12 cellular contexts compared by ENCODE assay signal in the genomic region with DNA sequence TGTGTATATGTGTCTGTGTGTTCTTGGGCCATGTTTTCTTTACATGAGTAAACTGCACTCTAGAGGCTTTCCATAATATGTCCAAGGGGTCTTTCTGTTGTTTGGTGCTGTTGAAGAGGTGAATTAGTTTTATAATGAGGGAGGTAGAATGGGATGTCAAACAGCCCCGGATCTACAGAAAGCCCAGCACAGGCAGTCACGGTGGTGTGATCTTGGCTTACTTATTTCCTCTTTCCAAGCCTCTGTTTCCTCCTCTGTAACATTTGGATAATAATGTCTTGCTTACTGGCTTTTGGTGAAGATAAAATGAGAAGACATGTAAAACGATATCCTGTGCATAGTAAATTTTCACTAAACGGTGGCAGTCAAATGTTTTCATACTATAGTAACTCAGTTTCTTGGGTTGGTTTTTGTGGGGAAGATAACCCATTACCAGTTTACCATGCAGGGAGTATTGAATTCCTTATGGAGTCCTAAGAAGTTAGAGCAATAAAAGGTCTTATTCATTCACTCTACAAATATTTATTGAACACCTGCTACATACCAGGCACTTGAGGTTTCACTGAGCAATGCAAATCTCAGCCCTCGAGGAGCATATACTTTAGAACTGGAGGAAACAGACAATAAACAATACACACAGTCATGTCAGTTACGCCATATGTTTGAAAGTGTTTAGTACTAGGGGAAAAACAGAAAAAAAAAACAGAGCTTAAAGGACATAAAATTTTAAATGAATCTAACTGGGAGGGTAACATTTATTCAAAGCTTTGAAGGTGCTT. TPM values are rescaled to one million over a fixed set of nuclear protein-coding genes. Genes with fewer than 3 reads are reported as not detected.
A peak's percentile ranks its signal among the peaks of the same experiment; 100 is the strongest.
DNase-seq lines count a peak whose midpoint lies in the region; ATAC-seq, FAIRE-seq and TF ChIP-seq lines count a peak whose summit lies in the region.
"Had no signal": no experiment of that assay in that cellular context is flagged by ENCODE, and none has a peak within 500 bp of the region (broad histone marks: within the 10 kb centered on the region; RNA-seq: fewer than 3 reads in every experiment).

No MANE protein-coding gene starts in this region.

- H3K36me3 Mint-ChIP-seq in stimulated activated effector memory CD8-positive, alpha-beta T cell treated with anti-CD3 and anti-CD28 coated beads, Interleukin-12 subunit alpha, Interleukin-12 subunit beta, amount 100 ng/mL, for 72 hours = no peaks in the 10 kb centered on the region

- H3K9me3 ChIP-seq in thyroid gland (no peaks in the 10 kb centered on the region), Peyer's patch (no peaks in the 10 kb centered on the region)

- no peaks in the 10 kb centered on the region for H3K36me3 ChIP-seq in thyroid gland
- peaks cover 0 to 2% (median 0%) of the 10 kb centered on the region in 3 donors for H3K36me3 ChIP-seq in Peyer's patch

- WGBS in thyroid gland, 2 donors = 78 to 82% methylated on average over 6 of the region's 6 CpGs

- H3K4me3 ChIP-seq in thyroid gland (replicated peaks in 1 of 3) = no peak overlapping the region
- H3K4me3 ChIP-seq in Peyer's patch = no peak overlapping the region

- H3K27me3 ChIP-seq in thyroid gland (no peaks in the 10 kb centered on the region), Peyer's patch (no peaks in the 10 kb centered on the region)

- H3K4me1 Mint-ChIP-seq in stimulated activated effector memory CD8-positive, alpha-beta T cell treated with anti-CD3 and anti-CD28 coated beads, Interleukin-12 subunit alpha, Interleukin-12 subunit beta, amount 100 ng/mL, for 72 hours = peaks cover 18% of the 10 kb centered on the region

- no peaks in the 10 kb centered on the region for H3K4me1 ChIP-seq in thyroid gland
- peaks cover 0 to 24% (median 0%) of the 10 kb centered on the region in 4 donors for H3K4me1 ChIP-seq in Peyer's patch

- peak overlapping the region; percentile 4 for H3K27ac Mint-ChIP-seq in stimulated activated effector memory CD8-positive, alpha-beta T cell treated with anti-CD3 and anti-CD28 coated beads, Interleukin-12 subunit alpha, Interleukin-12 subunit beta, amount 100 ng/mL, for 72 hours

- FAIRE-seq in GM12892 (lab: Jason Lieb, UNC) = peak; percentile 65
- FAIRE-seq: GM12891 had no signal

- H3K27ac ChIP-seq in thyroid gland = no peak overlapping the region
- H3K27ac ChIP-seq in Peyer's patch = no peak overlapping the region

- TF ChIP-seq CTCF in thyroid gland (IDR thresholded peaks at IDR 0.05) (no peak), Peyer's patch (IDR thresholded peaks at IDR 0.05) (no peak)

- no peak for TF ChIP-seq POLR2A in GM12892 (IDR thresholded peaks at IDR 0.05; ENCODE audit: low read depth, low read length)
- no peak for TF ChIP-seq POLR2A in thyroid gland (IDR thresholded peaks at IDR 0.05)
- TF ChIP-seq POLR2A in Peyer's patch (IDR thresholded peaks at IDR 0.05) = no peak

- no peak for ATAC-seq in stimulated activated effector memory CD8-positive, alpha-beta T cell treated with anti-CD3 and anti-CD28 coated beads, Interleukin-12 subunit alpha, Interleukin-12 subunit beta, amount 100 ng/mL, for 72 hours

- H3K4me3 Mint-ChIP-seq in stimulated activated effector memory CD8-positive, alpha-beta T cell treated with anti-CD3 and anti-CD28 coated beads, Interleukin-12 subunit alpha, Interleukin-12 subunit beta, amount 100 ng/mL, for 72 hours = no peak overlapping the region

- intact Hi-C loops in thyroid gland (cut with DNase I) = no loop called here

- DNase-seq in GM12892 (ENCODE audit: insufficient read length) = no peak
- DNase-seq in NOMO-1 treated with DMSO at 0.1 percent for 48 hours (lab: John Stamatoyannopoulos, UW; ENCODE audit: unreplicated experiment) = peak; percentile 56
- DNase-seq in fibroblast of peridontal ligament (ENCODE audit: extremely low read depth) = peak; percentile 5
- no peak for DNase-seq in stimulated activated effector memory CD8-positive, alpha-beta T cell treated with anti-CD3 and anti-CD28 coated beads, Interleukin-12 subunit alpha, Interleukin-12 subunit beta, amount 100 ng/mL, for 72 hours (ENCODE audit: low spot score in 2 of 2)
- DNase-seq in thyroid gland = no peak
- DNase-seq in Peyer's patch = no peak
- DNase-seq in activated T-cell treated with anti-CD3 and anti-CD28 coated beads, Interleukin-2, amount 50 U/mL, for 48 hours = no peak
- DNase-seq: activated CD4-positive, alpha-beta T cell treated with anti-CD3 and anti-CD28 coated beads, Interleukin-2, amount 50 U/mL, for 1 hour; activated naive CD4-positive, alpha-beta T cell treated with Interleukin-2 at 50 U/mL for 16 hours; stimulated activated CD8-positive, alpha-beta memory T cell treated with anti-CD3 and anti-CD28 coated beads, Interleukin-4, amount 100 ng/mL, for 48 hours; T-helper 2 cell had no signal

- no peaks in the 10 kb centered on the region for H3K9me3 Mint-ChIP-seq in stimulated activated effector memory CD8-positive, alpha-beta T cell treated with anti-CD3 and anti-CD28 coated beads, Interleukin-12 subunit alpha, Interleukin-12 subunit beta, amount 100 ng/mL, for 72 hours

RNA-seq across cellular contexts. Expression of gene C1orf21, which starts 32.3 kb away (rescaled TPM):
- 2.7 TPM for polyA plus RNA-seq in GM12892 (2012; ENCODE audit: missing spikeins)
- total RNA-seq in thyroid gland (10 to 100 TPM; 13.1 to 30.6 (median 22.1) TPM), Peyer's patch (100 to 1,000 TPM in 1 of 4 donors, 10 to 100 TPM in 3; 36.3 to 115 (median 79.4) TPM)

Comparison
In these comparisons a context has a peak if more than half of its experiments do, and no peak if none do; other contexts are left out.
1. DNase-seq: peak in NOMO-1 treated with DMSO at 0.1 percent for 48 hours (single experiment) and fibroblast of peridontal ligament (single experiment); none in GM12892 (single experiment), stimulated activated effector memory CD8-positive, alpha-beta T cell treated with anti-CD3 and anti-CD28 coated beads, Interleukin-12 subunit alpha, Interleukin-12 subunit beta, amount 100 ng/mL, for 72 hours (0 of 2), thyroid gland (0 of 2), Peyer's patch (0 of 3) and activated T-cell treated with anti-CD3 and anti-CD28 coated beads, Interleukin-2, amount 50 U/mL, for 48 hours (0 of 2).